ENCODE assay signal across 2 cellular contexts in genomic region chr17:42878123-42878880, GRCh38.
TF ChIP-seq lines count a peak whose summit lies in the region.

No MANE protein-coding gene starts in this region.

TF ChIP-seq in Ishikawa, 13 proteins besides CTCF, POLR2A, EP300 and RAD21 (continued from another document):
- TF ChIP-seq USF1 (IDR thresholded peaks at IDR 0.05) (peak; percentile 89), CREB1 (IDR thresholded peaks at IDR 0.05; ENCODE audit: low read depth) (no peak), FOXM1 (IDR thresholded peaks at IDR 0.05; ENCODE audit: borderline replicate concordance, low read depth) (no peak), REST (IDR thresholded peaks at IDR 0.05; ENCODE audit: low read depth) (no peak), TCF12 (IDR thresholded peaks at IDR 0.05; ENCODE audit: low read depth) (peak; percentile 71), NFIC (IDR thresholded peaks at IDR 0.05) (peak; percentile 68), TAF1 (IDR thresholded peaks at IDR 0.05; ENCODE audit: low read depth) (no peak)

TF ChIP-seq in liver, 16 proteins besides CTCF, POLR2A, EP300 and RAD21 (continued from another document):
- TF ChIP-seq HNF4A (conservative IDR thresholded peaks at IDR 0.05) (peak; percentile 82 to 91), FOXA2 (IDR thresholded peaks at IDR 0.05) (no peak), ZBTB33 (IDR thresholded peaks at IDR 0.05) (no peak), HNF4G (IDR thresholded peaks at IDR 0.05) (peak; percentile 66)
